8 cellular contexts compared by ENCODE assay signal in the genomic region with DNA sequence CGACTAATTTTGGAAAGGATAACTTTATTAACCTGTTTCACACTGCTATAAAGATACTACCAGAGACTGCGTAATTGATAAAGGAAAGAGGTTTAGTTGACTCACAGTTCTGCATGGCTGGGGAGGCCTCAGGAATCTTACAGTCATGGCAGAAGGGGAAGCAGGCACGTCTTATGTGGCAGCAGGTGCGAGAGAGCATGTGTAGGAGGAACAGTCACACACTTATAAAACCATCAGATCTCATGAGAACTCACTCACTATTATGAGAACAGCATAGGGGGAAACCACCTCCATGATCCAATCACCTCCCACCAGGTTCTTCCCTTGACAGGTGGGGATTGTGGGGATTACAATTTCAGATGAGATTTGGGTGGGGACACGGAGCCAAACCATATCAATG. TPM values are rescaled to one million over a fixed set of nuclear protein-coding genes. Genes with fewer than 3 reads are reported as not detected.
"Had no signal": no experiment of that assay in that cellular context is flagged by ENCODE, and none has a peak within 500 bp of the region (broad histone marks: within the 10 kb centered on the region; RNA-seq: fewer than 3 reads in every experiment).

No MANE protein-coding gene starts in this region.

RNA-seq across cellular contexts. Expression of a gene that starts 15.8 kb away (rescaled TPM):
- total RNA-seq: activated CD4-positive, alpha-beta memory T cell treated with anti-CD3 and anti-CD28 coated beads, Interleukin-2, amount 10 ng/mL, durations not matched to agents 7 days and 5 days; activated CD8-positive, alpha-beta memory T cell treated with anti-CD3 and anti-CD28 coated beads, Interleukin-2, amount 10 ng/mL, durations not matched to agents 7 days and 5 days; activated naive CD8-positive, alpha-beta T cell treated with anti-CD3 and anti-CD28 coated beads for 36 hours; ascending aorta; PC-9; Right ventricle myocardium inferior; T-helper 1 cell treated with Interleukin-12 subunit alpha and Interleukin-12 subunit beta and Interleukin-4 antibody, amounts not matched to agents 30 ng/mL and 1 ng/mL, for 36 hours; T-helper 2 cell treated with Interferon-gamma antibody and Interleukin-4, amounts not matched to agents 100 ng/mL and 5 ng/mL, for 36 hours had no signal
